In the genomic region with DNA sequence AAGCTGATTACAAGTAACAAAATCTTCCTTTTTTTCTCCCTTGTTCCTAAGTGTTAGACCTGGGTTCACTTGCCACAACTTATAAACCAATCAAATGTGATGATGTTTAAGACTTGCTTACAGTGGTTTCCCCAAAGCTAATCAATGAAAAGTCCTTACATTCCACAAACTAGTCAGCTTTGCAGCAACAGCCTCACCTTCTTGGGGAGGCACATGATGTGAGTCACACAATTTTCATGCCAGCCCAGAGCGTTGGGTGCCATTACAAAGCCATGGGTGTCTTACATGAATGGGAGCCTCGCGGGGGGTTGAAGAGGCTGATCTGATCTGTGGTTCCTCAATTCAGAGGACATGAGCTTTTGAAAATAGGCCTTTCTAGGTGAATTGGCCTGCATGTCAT, we compare ENCODE assay signal across 1 cellular context.
TF ChIP-seq lines count a peak whose summit lies in the region.

No MANE protein-coding gene starts in this region.

TF ChIP-seq in H1, 55 proteins besides CTCF, POLR2A, EP300 and RAD21:
- TF ChIP-seq USF2 (IDR thresholded peaks at IDR 0.05; ENCODE audit: low read length) (no peak), SIRT6 (IDR thresholded peaks at IDR 0.05; ENCODE audit: low read length) (no peak), EGR1 (IDR thresholded peaks at IDR 0.05; ENCODE audit: borderline replicate concordance, low read depth, low read length) (no peak), E2F6 (IDR thresholded peaks at IDR 0.05) (no peak), CEBPB (IDR thresholded peaks at IDR 0.05; ENCODE audit: low read depth, low read length) (no peak), SUZ12 (IDR thresholded peaks at IDR 0.05; ENCODE audit: low read length) (no peak), ATF3 (IDR thresholded peaks at IDR 0.05; ENCODE audit: insufficient read depth, low read depth, low read length) (no peak), CBX5 (IDR thresholded peaks at IDR 0.05; ENCODE audit: low read depth, low read length) (no peak), TBP (IDR thresholded peaks at IDR 0.05; ENCODE audit: low read depth, low read length) (no peak), CHD2 (IDR thresholded peaks at IDR 0.05; ENCODE audit: low read length) (no peak), MAFK (IDR thresholded peaks at IDR 0.05; ENCODE audit: low read depth, low read length) (no peak), SAP30 (IDR thresholded peaks at IDR 0.05; ENCODE audit: insufficient read depth, insufficient replicate concordance, low read length) (no peak), NANOG (IDR thresholded peaks at IDR 0.05; ENCODE audit: insufficient read depth, low read depth, low read length, poor library complexity, severe bottlenecking) (no peak), RBBP5 (IDR thresholded peaks at IDR 0.05; ENCODE audit: borderline replicate concordance, low read depth, low read length) (no peak), BRCA1 (IDR thresholded peaks at IDR 0.05; ENCODE audit: low read depth, low read length) (no peak), HDAC2 (IDR thresholded peaks at IDR 0.05; ENCODE audit: borderline replicate concordance in 1 of 2, low read depth in 2 of 2, low read length in 2 of 2) (no peak), GTF2F1 (IDR thresholded peaks at IDR 0.05; ENCODE audit: borderline replicate concordance, low read depth, low read length) (no peak), YY1 (IDR thresholded peaks at IDR 0.05; ENCODE audit: low read depth, low read length) (no peak)
TF ChIP-seq in H1: peak in this region for 0.
